ENCODE assay signal across 2 cellular contexts in genomic region chr19:43462383-43462782, GRCh38.
TF ChIP-seq lines count a peak whose summit lies in the region.

No MANE protein-coding gene starts in this region.

TF ChIP-seq in HCT116, 20 proteins besides CTCF, POLR2A, EP300 and RAD21:
- TF ChIP-seq TCF7L2 (IDR thresholded peaks at IDR 0.05; ENCODE audit: borderline replicate concordance, extremely low read depth, insufficient read depth, insufficient read length) (no peak), JUND (IDR thresholded peaks at IDR 0.05) (no peak), EZH2 (IDR thresholded peaks at IDR 0.05) (no peak), YY1 (IDR thresholded peaks at IDR 0.05; ENCODE audit: extremely low read depth, insufficient replicate concordance, low read depth, low read length) (no peak), SIN3A (IDR thresholded peaks at IDR 0.05; ENCODE audit: low read depth) (no peak), MAX (IDR thresholded peaks at IDR 0.05) (no peak), ZBTB33 (IDR thresholded peaks at IDR 0.05; ENCODE audit: extremely low read depth, insufficient replicate concordance, low read length) (no peak), ATF3 (IDR thresholded peaks at IDR 0.05) (no peak), FOSL1 (IDR thresholded peaks at IDR 0.05; ENCODE audit: low read depth) (no peak)

TF ChIP-seq in K562, 482 proteins besides CTCF, POLR2A, EP300 and RAD21:
- peak; percentile 44 for TF ChIP-seq CEBPB (tag; IDR thresholded peaks at IDR 0.05)
- no peak for TF ChIP-seq ARNT (IDR thresholded peaks at IDR 0.05)
